9 cellular contexts compared by ENCODE assay signal in genomic region chr2:30421551-30422436, GRCh38. TPM values are rescaled to one million over a fixed set of nuclear protein-coding genes. Genes with fewer than 3 reads are reported as not detected.
DNase-seq lines count a peak whose midpoint lies in the region; ATAC-seq and TF ChIP-seq lines count a peak whose summit lies in the region.
"Had no signal": no experiment of that assay in that cellular context is flagged by ENCODE, and none has a peak within 500 bp of the region (broad histone marks: within the 10 kb centered on the region; RNA-seq: fewer than 3 reads in every experiment).

No MANE protein-coding gene starts in this region.

- peak; percentile 67 for DNase-seq in ELF-1 (ENCODE audit: low read depth, low spot score)
- peak; percentile 1 for DNase-seq in T-helper 22 cell (ENCODE audit: low read depth)
- no peak for DNase-seq in RWPE1 (ENCODE audit: low spot score)
- no peak for DNase-seq in inferior parietal cortex (ENCODE audit: extremely low spot score)

- no peaks in the 10 kb centered on the region for H3F3A ChIP-seq in neural cell (ENCODE audit: insufficient read depth, low read length, poor library complexity, severe bottlenecking)

- CTCF ChIA-PET in RWPE1 (lab: Yijun Ruan, JAX), result interaction anchor here (0.6 kb wide), 1 partner anchor 114 kb away, joined by 3 read pairs; no protein-coding TSS in a partner anchor

- H3K79me2 ChIP-seq in neural cell (replicated peaks; ENCODE audit: insufficient read depth, low read length), result no peaks in the 10 kb centered on the region

- no peaks in the 10 kb centered on the region for H3K27me3 ChIP-seq in duodenal mucosa (ENCODE audit: control insufficient read depth in 1 of 2, insufficient read depth in 2 of 2, low read length in 2 of 2)
- H3K27me3 ChIP-seq in neural cell (ENCODE audit: insufficient read depth, low read depth, low read length), result no peaks in the 10 kb centered on the region

- POLR2A ChIA-PET in RWPE1 (lab: Yijun Ruan, JAX; ENCODE audit: low non-redundant PET), result no interaction called here

- no peak overlapping the region for H3K9ac ChIP-seq in duodenal mucosa (ENCODE audit: low read depth in 1 of 2, low read length in 2 of 2)
- peak overlapping the region; percentile 61 for H3K9ac ChIP-seq in neural cell (ENCODE audit: low read length)
- H3K9ac ChIP-seq: KMS-11 had no signal

- no peaks in the 10 kb centered on the region for H3K36me3 ChIP-seq in duodenal mucosa (ENCODE audit: control insufficient read depth in 1 of 2, insufficient read depth in 2 of 2, low read length in 2 of 2)
- no peaks in the 10 kb centered on the region for H3K36me3 ChIP-seq in neural cell (ENCODE audit: insufficient read depth, low read length)

- H3K4me1 ChIP-seq in duodenal mucosa (ENCODE audit: control insufficient read depth in 1 of 2, insufficient read depth in 2 of 2, low read length in 2 of 2), result peaks cover 0 to 9% of the 10 kb centered on the region in 2 donors

- TF ChIP-seq EP300 in neural cell (conservative IDR thresholded peaks at IDR 0.05; ENCODE audit: poor library complexity, severe bottlenecking), result peak; percentile 79

- TF ChIP-seq CTCF in neural cell (IDR thresholded peaks at IDR 0.05; ENCODE audit: poor library complexity, severe bottlenecking) (no peak), RWPE1 (conservative IDR thresholded peaks at IDR 0.05; ENCODE audit: low read depth) (no peak)

- TF ChIP-seq RAD21 in neural cell (conservative IDR thresholded peaks at IDR 0.05), result peak; percentile 39

- H3K4me2 ChIP-seq in neural cell (ENCODE audit: low read length), result peak overlapping the region; percentile 71
- H3K4me2 ChIP-seq: KMS-11 had no signal

- H3K9me3 ChIP-seq in duodenal mucosa (ENCODE audit: control insufficient read depth in 1 of 2, low read length in 2 of 2) (no peaks in the 10 kb centered on the region), neural cell (ENCODE audit: low read length) (no peaks in the 10 kb centered on the region)

- H3K4me3 ChIP-seq in duodenal mucosa (ENCODE audit: low read depth in 1 of 2, low read length in 2 of 2) (no peak overlapping the region), neural cell (ENCODE audit: low read length) (peak overlapping the region; percentile 50)

- no peaks in the 10 kb centered on the region for H3K9me2 ChIP-seq in neural cell (ENCODE audit: insufficient read depth, low read length)

- no peaks in the 10 kb centered on the region for H4K20me1 ChIP-seq in neural cell (ENCODE audit: insufficient read depth)

- ATAC-seq in HG03066 (IDR thresholded peaks at IDR 0.05; ENCODE audit: low read depth, unreplicated experiment), result peak; percentile 18
- no peak for ATAC-seq in HG03139 (IDR thresholded peaks at IDR 0.05; ENCODE audit: unreplicated experiment)

- H3K27ac ChIP-seq in duodenal mucosa (ENCODE audit: low read depth, low read length) (peak overlapping the region; percentile 27), neural cell (ENCODE audit: low read length) (peak overlapping the region; percentile 92), RWPE1 (no peak overlapping the region)
- H3K27ac ChIP-seq: KMS-11 had no signal

- H2AFZ ChIP-seq in neural cell (ENCODE audit: low read depth, low read length), result peak overlapping the region; percentile 83

TF ChIP-seq in neural cell, 6 proteins besides CTCF, POLR2A, EP300 and RAD21:
- TF ChIP-seq REST (IDR thresholded peaks at IDR 0.05; ENCODE audit: borderline replicate concordance) (peak; percentile 64), TAF1 (IDR thresholded peaks at IDR 0.05; ENCODE audit: low read depth) (no peak), SMC3 (conservative IDR thresholded peaks at IDR 0.05; ENCODE audit: poor library complexity) (peak; percentile 53), POLR2AphosphoS5 (IDR thresholded peaks at IDR 0.05) (peak; percentile 68)

RNA-seq across cellular contexts. Expression of gene LCLAT1, which starts 25.3 kb away (rescaled TPM):
- polyA plus RNA-seq in neural cell, result 5.8 and 10.9 TPM in 2 replicates
- polyA minus RNA-seq in neural cell, result 31.7 and 45.5 TPM in 2 replicates

Comparison
In these comparisons a context has a peak if more than half of its experiments do, and no peak if none do; other contexts are left out.
1. DNase-seq: peak in ELF-1 (single experiment) and T-helper 22 cell (single experiment); none in RWPE1 (single experiment) and inferior parietal cortex (single experiment).